ENCODE assay signal across 1 cellular context in the genomic region with DNA sequence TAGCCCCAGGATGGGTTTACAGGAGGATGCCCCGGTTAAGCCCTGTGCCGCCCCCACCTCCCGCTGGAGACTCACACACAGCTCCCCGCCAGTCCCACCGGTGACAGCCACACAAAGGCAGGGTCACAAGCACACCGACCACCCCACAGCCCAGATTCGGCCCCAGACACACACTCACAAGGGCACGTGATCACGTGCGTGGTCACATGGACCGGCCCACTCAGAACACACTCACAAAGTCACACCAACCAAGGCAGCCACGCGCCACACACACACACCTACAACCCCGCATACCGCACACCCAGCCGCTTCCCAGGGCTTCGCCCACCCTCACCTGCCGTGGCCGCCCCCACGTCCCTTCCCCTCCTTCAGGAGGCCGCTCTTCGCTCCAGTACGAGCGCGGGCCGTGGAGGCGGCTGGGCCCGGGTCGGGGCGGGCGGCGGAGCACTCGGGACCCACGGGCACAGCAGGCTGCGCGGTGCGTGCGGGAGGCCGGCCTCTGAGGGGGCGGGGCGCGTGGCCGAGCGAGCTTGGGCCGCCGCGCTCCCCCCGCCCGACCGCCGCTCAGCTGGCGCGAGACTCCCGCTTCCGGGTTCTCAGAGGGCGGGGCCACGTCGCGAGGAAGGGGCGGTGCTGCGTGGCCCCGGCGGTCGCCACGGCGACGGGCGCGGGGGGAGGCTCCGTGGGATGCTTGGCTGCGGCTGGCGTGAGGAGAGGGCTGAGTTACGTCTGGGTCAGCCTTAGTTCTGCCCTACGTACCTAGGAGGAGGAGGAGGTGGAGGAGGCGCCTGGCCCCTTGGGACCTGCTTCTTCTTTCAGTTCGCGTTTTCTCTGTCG.
A peak's percentile ranks its signal among the peaks of the same experiment; 100 is the strongest.
TF ChIP-seq lines count a peak whose summit lies in the region.

A gene with protein sequence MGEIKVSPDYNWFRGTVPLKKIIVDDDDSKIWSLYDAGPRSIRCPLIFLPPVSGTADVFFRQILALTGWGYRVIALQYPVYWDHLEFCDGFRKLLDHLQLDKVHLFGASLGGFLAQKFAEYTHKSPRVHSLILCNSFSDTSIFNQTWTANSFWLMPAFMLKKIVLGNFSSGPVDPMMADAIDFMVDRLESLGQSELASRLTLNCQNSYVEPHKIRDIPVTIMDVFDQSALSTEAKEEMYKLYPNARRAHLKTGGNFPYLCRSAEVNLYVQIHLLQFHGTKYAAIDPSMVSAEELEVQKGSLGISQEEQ (minus strand): TSS at position 584 of the 837 bp plus-strand sequence. CDS start 6,345 bp downstream, outside the sequence.

TF ChIP-seq in HepG2, 621 proteins besides CTCF, POLR2A, EP300 and RAD21 (continued from another document and continues in another):
- TF ChIP-seq, protein P1, sequence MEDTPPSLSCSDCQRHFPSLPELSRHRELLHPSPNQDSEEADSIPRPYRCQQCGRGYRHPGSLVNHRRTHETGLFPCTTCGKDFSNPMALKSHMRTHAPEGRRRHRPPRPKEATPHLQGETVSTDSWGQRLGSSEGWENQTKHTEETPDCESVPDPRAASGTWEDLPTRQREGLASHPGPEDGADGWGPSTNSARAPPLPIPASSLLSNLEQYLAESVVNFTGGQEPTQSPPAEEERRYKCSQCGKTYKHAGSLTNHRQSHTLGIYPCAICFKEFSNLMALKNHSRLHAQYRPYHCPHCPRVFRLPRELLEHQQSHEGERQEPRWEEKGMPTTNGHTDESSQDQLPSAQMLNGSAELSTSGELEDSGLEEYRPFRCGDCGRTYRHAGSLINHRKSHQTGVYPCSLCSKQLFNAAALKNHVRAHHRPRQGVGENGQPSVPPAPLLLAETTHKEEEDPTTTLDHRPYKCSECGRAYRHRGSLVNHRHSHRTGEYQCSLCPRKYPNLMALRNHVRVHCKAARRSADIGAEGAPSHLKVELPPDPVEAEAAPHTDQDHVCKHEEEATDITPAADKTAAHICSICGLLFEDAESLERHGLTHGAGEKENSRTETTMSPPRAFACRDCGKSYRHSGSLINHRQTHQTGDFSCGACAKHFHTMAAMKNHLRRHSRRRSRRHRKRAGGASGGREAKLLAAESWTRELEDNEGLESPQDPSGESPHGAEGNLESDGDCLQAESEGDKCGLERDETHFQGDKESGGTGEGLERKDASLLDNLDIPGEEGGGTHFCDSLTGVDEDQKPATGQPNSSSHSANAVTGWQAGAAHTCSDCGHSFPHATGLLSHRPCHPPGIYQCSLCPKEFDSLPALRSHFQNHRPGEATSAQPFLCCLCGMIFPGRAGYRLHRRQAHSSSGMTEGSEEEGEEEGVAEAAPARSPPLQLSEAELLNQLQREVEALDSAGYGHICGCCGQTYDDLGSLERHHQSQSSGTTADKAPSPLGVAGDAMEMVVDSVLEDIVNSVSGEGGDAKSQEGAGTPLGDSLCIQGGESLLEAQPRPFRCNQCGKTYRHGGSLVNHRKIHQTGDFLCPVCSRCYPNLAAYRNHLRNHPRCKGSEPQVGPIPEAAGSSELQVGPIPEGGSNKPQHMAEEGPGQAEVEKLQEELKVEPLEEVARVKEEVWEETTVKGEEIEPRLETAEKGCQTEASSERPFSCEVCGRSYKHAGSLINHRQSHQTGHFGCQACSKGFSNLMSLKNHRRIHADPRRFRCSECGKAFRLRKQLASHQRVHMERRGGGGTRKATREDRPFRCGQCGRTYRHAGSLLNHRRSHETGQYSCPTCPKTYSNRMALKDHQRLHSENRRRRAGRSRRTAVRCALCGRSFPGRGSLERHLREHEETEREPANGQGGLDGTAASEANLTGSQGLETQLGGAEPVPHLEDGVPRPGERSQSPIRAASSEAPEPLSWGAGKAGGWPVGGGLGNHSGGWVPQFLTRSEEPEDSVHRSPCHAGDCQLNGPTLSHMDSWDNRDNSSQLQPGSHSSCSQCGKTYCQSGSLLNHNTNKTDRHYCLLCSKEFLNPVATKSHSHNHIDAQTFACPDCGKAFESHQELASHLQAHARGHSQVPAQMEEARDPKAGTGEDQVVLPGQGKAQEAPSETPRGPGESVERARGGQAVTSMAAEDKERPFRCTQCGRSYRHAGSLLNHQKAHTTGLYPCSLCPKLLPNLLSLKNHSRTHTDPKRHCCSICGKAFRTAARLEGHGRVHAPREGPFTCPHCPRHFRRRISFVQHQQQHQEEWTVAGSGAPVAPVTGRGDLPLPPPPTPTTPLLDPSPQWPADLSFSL (CRISPR knock-in tag; IDR thresholded peaks at IDR 0.05): peak; percentile 88
- TF ChIP-seq ZNF547 (CRISPR knock-in tag; IDR thresholded peaks at IDR 0.05): no peak
- TF ChIP-seq ZNF367 (CRISPR knock-in tag; IDR thresholded peaks at IDR 0.05; ENCODE audit: borderline replicate concordance): peak; percentile 73; the same call in 1 of the 2 replicates
- no peak for TF ChIP-seq ZNF841 (CRISPR knock-in tag; IDR thresholded peaks at IDR 0.05; ENCODE audit: borderline replicate concordance)
- TF ChIP-seq ZNF562 (CRISPR knock-in tag; IDR thresholded peaks at IDR 0.05; ENCODE audit: borderline replicate concordance): no peak
- no peak for TF ChIP-seq ZNF20 (CRISPR knock-in tag; IDR thresholded peaks at IDR 0.05)
- no peak for TF ChIP-seq SMARCC2 (IDR thresholded peaks at IDR 0.05)
- TF ChIP-seq, protein P2, sequence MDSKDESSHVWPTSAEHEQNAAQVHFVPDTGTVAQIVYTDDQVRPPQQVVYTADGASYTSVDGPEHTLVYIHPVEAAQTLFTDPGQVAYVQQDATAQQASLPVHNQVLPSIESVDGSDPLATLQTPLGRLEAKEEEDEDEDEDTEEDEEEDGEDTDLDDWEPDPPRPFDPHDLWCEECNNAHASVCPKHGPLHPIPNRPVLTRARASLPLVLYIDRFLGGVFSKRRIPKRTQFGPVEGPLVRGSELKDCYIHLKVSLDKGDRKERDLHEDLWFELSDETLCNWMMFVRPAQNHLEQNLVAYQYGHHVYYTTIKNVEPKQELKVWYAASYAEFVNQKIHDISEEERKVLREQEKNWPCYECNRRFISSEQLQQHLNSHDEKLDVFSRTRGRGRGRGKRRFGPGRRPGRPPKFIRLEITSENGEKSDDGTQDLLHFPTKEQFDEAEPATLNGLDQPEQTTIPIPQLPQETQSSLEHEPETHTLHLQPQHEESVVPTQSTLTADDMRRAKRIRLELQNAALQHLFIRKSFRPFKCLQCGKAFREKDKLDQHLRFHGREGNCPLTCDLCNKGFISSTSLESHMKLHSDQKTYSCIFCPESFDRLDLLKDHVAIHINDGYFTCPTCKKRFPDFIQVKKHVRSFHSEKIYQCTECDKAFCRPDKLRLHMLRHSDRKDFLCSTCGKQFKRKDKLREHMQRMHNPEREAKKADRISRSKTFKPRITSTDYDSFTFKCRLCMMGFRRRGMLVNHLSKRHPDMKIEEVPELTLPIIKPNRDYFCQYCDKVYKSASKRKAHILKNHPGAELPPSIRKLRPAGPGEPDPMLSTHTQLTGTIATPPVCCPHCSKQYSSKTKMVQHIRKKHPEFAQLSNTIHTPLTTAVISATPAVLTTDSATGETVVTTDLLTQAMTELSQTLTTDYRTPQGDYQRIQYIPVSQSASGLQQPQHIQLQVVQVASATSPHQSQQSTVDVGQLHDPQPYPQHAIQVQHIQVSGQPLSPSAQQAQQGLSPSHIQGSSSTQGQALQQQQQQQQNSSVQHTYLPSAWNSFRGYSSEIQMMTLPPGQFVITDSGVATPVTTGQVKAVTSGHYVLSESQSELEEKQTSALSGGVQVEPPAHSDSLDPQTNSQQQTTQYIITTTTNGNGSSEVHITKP (CRISPR knock-in tag; IDR thresholded peaks at IDR 0.05; ENCODE audit: low read depth): no peak
- TF ChIP-seq ISX (CRISPR knock-in tag; conservative IDR thresholded peaks at IDR 0.05): no peak
- peak; percentile 87 for TF ChIP-seq GABPB1 (CRISPR knock-in tag; IDR thresholded peaks at IDR 0.05)
- TF ChIP-seq NR2C2 (CRISPR knock-in tag; IDR thresholded peaks at IDR 0.05; ENCODE audit: borderline replicate concordance): no peak; the same call in none of the 2 replicates
- peak; percentile 55 for TF ChIP-seq XRCC5 (optimal IDR thresholded peaks at IDR 0.05; ENCODE audit: low read length)
- TF ChIP-seq, protein P3, sequence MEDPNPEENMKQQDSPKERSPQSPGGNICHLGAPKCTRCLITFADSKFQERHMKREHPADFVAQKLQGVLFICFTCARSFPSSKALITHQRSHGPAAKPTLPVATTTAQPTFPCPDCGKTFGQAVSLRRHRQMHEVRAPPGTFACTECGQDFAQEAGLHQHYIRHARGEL (CRISPR knock-in tag; IDR thresholded peaks at IDR 0.05): no peak
- peak; percentile 18; the same call in 1 of the 2 replicates for TF ChIP-seq ZNF792 (CRISPR knock-in tag; IDR thresholded peaks at IDR 0.05)
- TF ChIP-seq, protein P4, sequence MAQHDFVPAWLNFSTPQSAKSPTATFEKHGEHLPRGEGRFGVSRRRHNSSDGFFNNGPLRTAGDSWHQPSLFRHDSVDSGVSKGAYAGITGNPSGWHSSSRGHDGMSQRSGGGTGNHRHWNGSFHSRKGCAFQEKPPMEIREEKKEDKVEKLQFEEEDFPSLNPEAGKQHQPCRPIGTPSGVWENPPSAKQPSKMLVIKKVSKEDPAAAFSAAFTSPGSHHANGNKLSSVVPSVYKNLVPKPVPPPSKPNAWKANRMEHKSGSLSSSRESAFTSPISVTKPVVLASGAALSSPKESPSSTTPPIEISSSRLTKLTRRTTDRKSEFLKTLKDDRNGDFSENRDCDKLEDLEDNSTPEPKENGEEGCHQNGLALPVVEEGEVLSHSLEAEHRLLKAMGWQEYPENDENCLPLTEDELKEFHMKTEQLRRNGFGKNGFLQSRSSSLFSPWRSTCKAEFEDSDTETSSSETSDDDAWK (CRISPR knock-in tag; IDR thresholded peaks at IDR 0.05): no peak
- TF ChIP-seq AGO1 (IDR thresholded peaks at IDR 0.05; ENCODE audit: low read depth, low read length, poor library complexity, severe bottlenecking): no peak
- TF ChIP-seq AGO2 (optimal IDR thresholded peaks at IDR 0.05; ENCODE audit: low read depth, low read length): peak; percentile 71
- no peak for TF ChIP-seq NCOR1 (IDR thresholded peaks at IDR 0.05; ENCODE audit: borderline replicate concordance, low read length)
- no peak for TF ChIP-seq TEAD2 (CRISPR knock-in tag; IDR thresholded peaks at IDR 0.05)
- TF ChIP-seq HDAC6 (IDR thresholded peaks at IDR 0.05; ENCODE audit: low read depth, low read length): no peak
- peak; percentile 7; the same call in 1 of the 2 replicates for TF ChIP-seq KMT2B (CRISPR knock-in tag; IDR thresholded peaks at IDR 0.05)
- TF ChIP-seq JUNB (CRISPR knock-in tag; IDR thresholded peaks at IDR 0.05; ENCODE audit: borderline replicate concordance): no peak
- TF ChIP-seq NRL (CRISPR knock-in tag; IDR thresholded peaks at IDR 0.05; ENCODE audit: borderline replicate concordance): peak; percentile 57; the same call in 1 of the 2 replicates
- peak; percentile 24; the same call in 1 of the 2 replicates for TF ChIP-seq ZBTB38 (CRISPR knock-in tag; IDR thresholded peaks at IDR 0.05)
- TF ChIP-seq, protein P5, sequence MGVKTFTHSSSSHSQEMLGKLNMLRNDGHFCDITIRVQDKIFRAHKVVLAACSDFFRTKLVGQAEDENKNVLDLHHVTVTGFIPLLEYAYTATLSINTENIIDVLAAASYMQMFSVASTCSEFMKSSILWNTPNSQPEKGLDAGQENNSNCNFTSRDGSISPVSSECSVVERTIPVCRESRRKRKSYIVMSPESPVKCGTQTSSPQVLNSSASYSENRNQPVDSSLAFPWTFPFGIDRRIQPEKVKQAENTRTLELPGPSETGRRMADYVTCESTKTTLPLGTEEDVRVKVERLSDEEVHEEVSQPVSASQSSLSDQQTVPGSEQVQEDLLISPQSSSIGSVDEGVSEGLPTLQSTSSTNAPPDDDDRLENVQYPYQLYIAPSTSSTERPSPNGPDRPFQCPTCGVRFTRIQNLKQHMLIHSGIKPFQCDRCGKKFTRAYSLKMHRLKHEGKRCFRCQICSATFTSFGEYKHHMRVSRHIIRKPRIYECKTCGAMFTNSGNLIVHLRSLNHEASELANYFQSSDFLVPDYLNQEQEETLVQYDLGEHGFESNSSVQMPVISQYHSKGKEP (CRISPR knock-in tag; IDR thresholded peaks at IDR 0.05): no peak
- no peak for TF ChIP-seq CREM (IDR thresholded peaks at IDR 0.05)
- no peak for TF ChIP-seq CREM (CRISPR knock-in tag; IDR thresholded peaks at IDR 0.05)
- TF ChIP-seq ZNF879 (CRISPR knock-in tag; IDR thresholded peaks at IDR 0.05): no peak
- TF ChIP-seq, protein P6, sequence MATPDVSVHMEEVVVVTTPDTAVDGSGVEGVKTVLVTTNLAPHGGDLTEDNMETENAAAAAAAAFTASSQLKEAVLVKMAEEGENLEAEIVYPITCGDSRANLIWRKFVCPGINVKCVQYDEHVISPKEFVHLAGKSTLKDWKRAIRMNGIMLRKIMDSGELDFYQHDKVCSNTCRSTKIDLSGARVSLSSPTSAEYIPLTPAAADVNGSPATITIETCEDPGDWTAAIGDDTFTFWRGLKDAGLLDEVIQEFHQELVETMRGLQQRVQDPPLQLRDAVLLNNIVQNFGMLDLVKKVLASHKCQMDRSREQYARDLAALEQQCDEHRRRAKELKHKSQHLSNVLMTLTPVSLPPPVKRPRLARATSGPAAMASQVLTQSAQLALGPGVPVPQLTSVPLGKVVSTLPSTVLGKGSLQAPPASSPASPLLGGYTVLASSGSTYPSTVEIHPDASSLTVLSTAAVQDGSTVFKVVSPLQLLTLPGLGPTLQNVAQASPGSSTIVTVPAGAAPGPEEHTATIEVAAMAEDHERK (CRISPR knock-in tag; IDR thresholded peaks at IDR 0.05; ENCODE audit: low read depth): peak; percentile 79
- TF ChIP-seq BORCS8-MEF2B (CRISPR knock-in tag; IDR thresholded peaks at IDR 0.05): 0 out of 2 replicates have a peak, but pooled peaks have one; percentile 51
- TF ChIP-seq SP5 (CRISPR knock-in tag; IDR thresholded peaks at IDR 0.05; ENCODE audit: borderline replicate concordance, low read depth): peak; percentile 68
- TF ChIP-seq ZNF331 (CRISPR knock-in tag; IDR thresholded peaks at IDR 0.05): peak; percentile 54
- no peak for TF ChIP-seq NBN (conservative IDR thresholded peaks at IDR 0.05)
- TF ChIP-seq, protein P7, sequence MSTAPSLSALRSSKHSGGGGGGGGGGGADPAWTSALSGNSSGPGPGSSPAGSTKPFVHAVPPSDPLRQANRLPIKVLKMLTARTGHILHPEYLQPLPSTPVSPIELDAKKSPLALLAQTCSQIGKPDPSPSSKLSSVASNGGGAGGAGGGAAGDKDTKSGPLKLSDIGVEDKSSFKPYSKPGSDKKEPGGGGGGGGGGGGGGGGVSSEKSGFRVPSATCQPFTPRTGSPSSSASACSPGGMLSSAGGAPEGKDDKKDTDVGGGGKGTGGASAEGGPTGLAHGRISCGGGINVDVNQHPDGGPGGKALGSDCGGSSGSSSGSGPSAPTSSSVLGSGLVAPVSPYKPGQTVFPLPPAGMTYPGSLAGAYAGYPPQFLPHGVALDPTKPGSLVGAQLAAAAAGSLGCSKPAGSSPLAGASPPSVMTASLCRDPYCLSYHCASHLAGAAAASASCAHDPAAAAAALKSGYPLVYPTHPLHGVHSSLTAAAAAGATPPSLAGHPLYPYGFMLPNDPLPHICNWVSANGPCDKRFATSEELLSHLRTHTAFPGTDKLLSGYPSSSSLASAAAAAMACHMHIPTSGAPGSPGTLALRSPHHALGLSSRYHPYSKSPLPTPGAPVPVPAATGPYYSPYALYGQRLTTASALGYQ (CRISPR knock-in tag; IDR thresholded peaks at IDR 0.05): 0 out of 2 replicates have a peak, but pooled peaks have one; percentile 39
- TF ChIP-seq, protein P8, sequence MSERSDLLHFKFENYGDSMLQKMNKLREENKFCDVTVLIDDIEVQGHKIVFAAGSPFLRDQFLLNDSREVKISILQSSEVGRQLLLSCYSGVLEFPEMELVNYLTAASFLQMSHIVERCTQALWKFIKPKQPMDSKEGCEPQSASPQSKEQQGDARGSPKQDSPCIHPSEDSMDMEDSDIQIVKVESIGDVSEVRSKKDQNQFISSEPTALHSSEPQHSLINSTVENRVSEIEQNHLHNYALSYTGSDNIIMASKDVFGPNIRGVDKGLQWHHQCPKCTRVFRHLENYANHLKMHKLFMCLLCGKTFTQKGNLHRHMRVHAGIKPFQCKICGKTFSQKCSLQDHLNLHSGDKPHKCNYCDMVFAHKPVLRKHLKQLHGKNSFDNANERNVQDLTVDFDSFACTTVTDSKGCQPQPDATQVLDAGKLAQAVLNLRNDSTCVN (CRISPR knock-in tag; IDR thresholded peaks at IDR 0.05; ENCODE audit: borderline replicate concordance): no peak
- TF ChIP-seq SOX6 (IDR thresholded peaks at IDR 0.05): no peak
- TF ChIP-seq SOX6 (CRISPR knock-in tag; IDR thresholded peaks at IDR 0.05): no peak; the same call in 1 of the 2 replicates
- no peak for TF ChIP-seq TCF7L2 (IDR thresholded peaks at IDR 0.05; ENCODE audit: low read depth, low read length)
- no peak for TF ChIP-seq NFE2L2 (IDR thresholded peaks at IDR 0.05; ENCODE audit: low read length)
